ENCODE assay signal across 10 cellular contexts in the genomic region with DNA sequence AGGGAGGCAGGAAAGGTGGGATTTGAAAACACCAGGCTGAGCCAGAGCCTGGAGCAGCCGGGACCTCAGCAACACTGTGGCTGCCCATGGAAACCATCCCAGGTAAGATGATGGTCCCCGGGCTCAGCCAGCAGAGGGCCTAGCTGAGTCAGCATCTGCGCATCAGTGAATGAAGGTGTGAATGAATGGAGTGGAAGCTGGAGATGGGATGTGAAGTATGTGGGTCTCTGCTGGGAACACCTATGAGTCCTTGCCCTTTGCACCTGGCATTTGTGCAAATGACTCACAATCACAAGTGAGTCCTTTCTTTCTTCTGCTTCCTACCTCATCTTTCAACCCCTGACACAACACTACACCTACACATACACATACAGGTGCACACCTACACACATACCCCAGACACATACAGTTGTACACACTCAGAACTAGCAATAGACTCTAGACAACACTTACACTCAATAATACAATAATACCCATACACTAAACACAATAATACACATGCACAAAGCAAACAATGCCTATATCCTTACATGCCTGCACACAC.
DNase-seq lines count a peak whose midpoint lies in the region; ATAC-seq, FAIRE-seq and TF ChIP-seq lines count a peak whose summit lies in the region.
"Had no signal": no experiment of that assay in that cellular context is flagged by ENCODE, and none has a peak within 500 bp of the region (broad histone marks: within the 10 kb centered on the region; RNA-seq: fewer than 3 reads in every experiment).

No MANE protein-coding gene starts in this region.

- H4K91ac ChIP-seq in H1 (replicated peaks; ENCODE audit: insufficient read length, low read length): peak overlapping the region; percentile 22

- TF ChIP-seq RAD21 in H1 (IDR thresholded peaks at IDR 0.05 in 1 of 2, conservative IDR thresholded peaks at IDR 0.05 in 1 of 2; ENCODE audit: low read depth in 2 of 2, low read length in 2 of 2): peak; percentile 59 to 71

- H3K36me3 ChIP-seq in H1 (ENCODE audit: control insufficient read depth in 2 of 4, insufficient read depth in 4 of 4, low read length in 3 of 4): no peaks in the 10 kb centered on the region
- H3K36me3 ChIP-seq: esophagus squamous epithelium had no signal

- no peak overlapping the region for H3K4me3 Mint-ChIP-seq in progenitor cell of endocrine pancreas (ENCODE audit: low read depth)

- DNase-seq in NCI-H748 (lab: John Stamatoyannopoulos, UW; ENCODE audit: unreplicated experiment): peak; percentile 31
- no peak for DNase-seq in NCI-H748 treated with DMSO at 0.1 percent for 48 hours (lab: John Stamatoyannopoulos, UW)
- no peak for DNase-seq in NB4 (ENCODE audit: low read depth)
- DNase-seq in H1 (ENCODE audit: low read depth in 1 of 2, low spot score in 2 of 2): peak in 1 of 2 experiments; percentile 78
- no peak for DNase-seq in progenitor cell of endocrine pancreas (ENCODE audit: low spot score, unreplicated experiment)
- DNase-seq in activated T-cell treated with anti-CD3 and anti-CD28 coated beads for 4 hours: no peak
- DNase-seq in NCI-H226: no peak
- DNase-seq: esophagus squamous epithelium, NCI-H146 had no signal

- peak overlapping the region; percentile 29 for H2BK20ac ChIP-seq in H1 (ENCODE audit: low read length)

- TF ChIP-seq CTCF in NB4 (IDR thresholded peaks at IDR 0.05; ENCODE audit: low read depth, low read length): peak; percentile 59
- TF ChIP-seq CTCF in H1 (IDR thresholded peaks at IDR 0.05; ENCODE audit: control extremely low read depth in 1 of 3, insufficient read depth in 1 of 3, low read depth in 1 of 3, low read length in 3 of 3): peak; percentile 75 to 92 (median 78)
- peak; percentile 55 for TF ChIP-seq CTCF in progenitor cell of endocrine pancreas (IDR thresholded peaks at IDR 0.05; ENCODE audit: unreplicated experiment)

- no peak for TF ChIP-seq EP300 in H1 (IDR thresholded peaks at IDR 0.05; ENCODE audit: borderline replicate concordance in 1 of 2, low read depth in 2 of 2, low read length in 2 of 2)

- H2AFZ ChIP-seq in H1 (ENCODE audit: low read length): no peak overlapping the region

- H2AK5ac ChIP-seq in H1 (ENCODE audit: low read depth, low read length): no peak overlapping the region

- H3K4me1 Mint-ChIP-seq in progenitor cell of endocrine pancreas (ENCODE audit: low read depth): peaks cover 9% of the 10 kb centered on the region

- H2BK12ac ChIP-seq in H1 (ENCODE audit: low read depth, low read length): 0 out of 2 replicates have a peak overlapping the region, but pooled peaks have one; percentile 41

- no peak for ATAC-seq in GM21381 (IDR thresholded peaks at IDR 0.05; ENCODE audit: unreplicated experiment)

- H3K79me1 ChIP-seq in H1 (ENCODE audit: low read depth, low read length): no peaks in the 10 kb centered on the region

- no peaks in the 10 kb centered on the region for H3K79me2 ChIP-seq in H1 (ENCODE audit: control insufficient read depth in 1 of 2, insufficient read depth in 2 of 2, low read length in 2 of 2)

- H3K9me3 Mint-ChIP-seq in progenitor cell of endocrine pancreas (ENCODE audit: low read depth): peaks cover 3% of the 10 kb centered on the region

- H3K9me3 ChIP-seq in H1 (ENCODE audit: insufficient read depth in 2 of 2, low read depth in 1 of 2, low read length in 1 of 2): no peaks in the 10 kb centered on the region
- H3K9me3 ChIP-seq: esophagus squamous epithelium had no signal

- H3K23ac ChIP-seq in H1 (ENCODE audit: insufficient read length): no peak overlapping the region

- no peak overlapping the region for H3K4me3 ChIP-seq in NB4 (ENCODE audit: low read depth, low read length)
- no peak overlapping the region for H3K4me3 ChIP-seq in H1 (ENCODE audit: extremely low read depth in 1 of 4, insufficient read depth in 2 of 4, low read depth in 3 of 4, low read length in 4 of 4)
- H3K4me3 ChIP-seq: esophagus squamous epithelium had no signal

- peak; percentile 95 for FAIRE-seq in H1 (lab: Jason Lieb, UNC)

- H2BK15ac ChIP-seq in H1 (ENCODE audit: low read length): no peak overlapping the region

- H3K9ac ChIP-seq in H1 (replicated peaks in 1 of 4; ENCODE audit: extremely low read depth in 1 of 4, low read depth in 3 of 4, low read length in 3 of 4): no peak overlapping the region

- H3K18ac ChIP-seq in H1 (ENCODE audit: extremely low read depth, low read length): peak overlapping the region; percentile 89; the same call in 1 of the 2 replicates

- no peak overlapping the region for H3K27ac Mint-ChIP-seq in progenitor cell of endocrine pancreas

- peak overlapping the region; percentile 58 for H3K4ac ChIP-seq in H1 (replicated peaks; ENCODE audit: insufficient read length, low read depth, low read length)

- no peak overlapping the region for H4K8ac ChIP-seq in H1 (ENCODE audit: extremely low read depth, insufficient read depth, low read length)

- no peak for TF ChIP-seq POLR2A in NB4 (IDR thresholded peaks at IDR 0.05; ENCODE audit: extremely low read depth, insufficient read length)
- no peak for TF ChIP-seq POLR2A in H1 (IDR thresholded peaks at IDR 0.05; ENCODE audit: control extremely low read depth in 1 of 2, low read depth in 2 of 2, low read length in 2 of 2)

- H3K14ac ChIP-seq in H1 (ENCODE audit: insufficient read length): no peak overlapping the region

- H3K27me3 ChIP-seq in H1 (replicated peaks in 1 of 4; ENCODE audit: control insufficient read depth in 3 of 4, extremely low read depth in 1 of 4, insufficient read depth in 3 of 4, low read length in 3 of 4): no peaks in the 10 kb centered on the region; a peak in 2 of 7 replicates

- H3K36me3 Mint-ChIP-seq in progenitor cell of endocrine pancreas (ENCODE audit: insufficient read depth): no peaks in the 10 kb centered on the region

- no peak overlapping the region for H2BK120ac ChIP-seq in H1 (replicated peaks; ENCODE audit: low read depth, low read length)

- WGBS in H1 (ENCODE audit: extremely low coverage in 1 of 2, insufficient coverage in 1 of 2, insufficient read length in 1 of 2, insufficient replicate concordance in 2 of 2, low coverage in 1 of 2, low lambda C conversion rate in 2 of 2, missing lambda C conversion rate in 1 of 2), 2 experiments: 32% methylated on average over 3 of the region's 3 CpGs; no CpG with 5 or more reads in 1 of the 2 experiments

- H3K23me2 ChIP-seq in H1 (ENCODE audit: low read depth, low read length): peaks cover 7% of the 10 kb centered on the region

- H4K20me1 ChIP-seq in H1 (replicated peaks in 1 of 2; ENCODE audit: control insufficient read depth in 1 of 2, insufficient read depth in 2 of 2, low read length in 2 of 2): no peaks in the 10 kb centered on the region

- peak overlapping the region; percentile 77 for H4K5ac ChIP-seq in H1 (ENCODE audit: insufficient read length, low read depth, low read length)

- POLR2A ChIA-PET in H1 (lab: Charles Lee; ENCODE audit: partially characterized antibody): interaction anchor here (1.2 to 1.5 kb wide), 3 partner anchors 8 to 22 kb away, joined by 3 to 4 read pairs (median 3); no protein-coding TSS in a partner anchor

- H3K56ac ChIP-seq in H1 (replicated peaks; ENCODE audit: insufficient read length, low read depth, low read length): no peak overlapping the region

- CTCF ChIA-PET in H1 (lab: Charles Lee; ENCODE audit: partially characterized antibody): interaction anchor here (0.8 to 34.2 kb wide), 11 partner anchors 9 to 147 kb away, joined by 3 to 1347 read pairs (median 4); no protein-coding TSS in a partner anchor

- H3K27me3 Mint-ChIP-seq in progenitor cell of endocrine pancreas: peaks cover 20% of the 10 kb centered on the region

- peak overlapping the region; percentile 68; the same call in 1 of the 2 replicates for H2BK5ac ChIP-seq in H1 (ENCODE audit: low read depth, low read length)

- H3K4me1 ChIP-seq in H1 (replicated peaks in 1 of 4; ENCODE audit: control insufficient read depth in 3 of 4, insufficient read depth in 4 of 4, low read length in 3 of 4): peaks cover 19 to 52% (median 31%) of the 10 kb centered on the region in 4 experiments

- peak overlapping the region; percentile 10 to 17; a peak in 1 of 4 replicates for H3K4me2 ChIP-seq in H1 (ENCODE audit: insufficient read depth in 1 of 2, low read depth in 2 of 2, low read length in 2 of 2)

- H3K27ac ChIP-seq in H1 (ENCODE audit: low read depth, low read length): peak overlapping the region; percentile 44; the same call in 1 of the 2 replicates
- H3K27ac ChIP-seq: esophagus squamous epithelium had no signal

TF ChIP-seq in H1, 55 proteins besides CTCF, POLR2A, EP300 and RAD21:
- TF ChIP-seq SIN3A (conservative IDR thresholded peaks at IDR 0.05 in 1 of 2, IDR thresholded peaks at IDR 0.05 in 1 of 2; ENCODE audit: low read depth in 1 of 2, low read length in 2 of 2) (0 out of 4 replicates have a peak, but pooled peaks of 1 of the 2 experiments have one; percentile 56), MAFK (IDR thresholded peaks at IDR 0.05; ENCODE audit: low read depth, low read length) (peak; percentile 96), BACH1 (IDR thresholded peaks at IDR 0.05; ENCODE audit: low read length) (peak; percentile 98), SAP30 (IDR thresholded peaks at IDR 0.05; ENCODE audit: insufficient read depth, insufficient replicate concordance, low read length) (no peak), CREB1 (IDR thresholded peaks at IDR 0.05) (peak; percentile 50; the same call in 1 of the 2 replicates)
- TF ChIP-seq, protein P1, sequence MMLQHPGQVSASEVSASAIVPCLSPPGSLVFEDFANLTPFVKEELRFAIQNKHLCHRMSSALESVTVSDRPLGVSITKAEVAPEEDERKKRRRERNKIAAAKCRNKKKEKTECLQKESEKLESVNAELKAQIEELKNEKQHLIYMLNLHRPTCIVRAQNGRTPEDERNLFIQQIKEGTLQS (IDR thresholded peaks at IDR 0.05; ENCODE audit: insufficient read depth, low read depth, low read length): no peak
